1 cellular context compared by ENCODE assay signal in the genomic region with DNA sequence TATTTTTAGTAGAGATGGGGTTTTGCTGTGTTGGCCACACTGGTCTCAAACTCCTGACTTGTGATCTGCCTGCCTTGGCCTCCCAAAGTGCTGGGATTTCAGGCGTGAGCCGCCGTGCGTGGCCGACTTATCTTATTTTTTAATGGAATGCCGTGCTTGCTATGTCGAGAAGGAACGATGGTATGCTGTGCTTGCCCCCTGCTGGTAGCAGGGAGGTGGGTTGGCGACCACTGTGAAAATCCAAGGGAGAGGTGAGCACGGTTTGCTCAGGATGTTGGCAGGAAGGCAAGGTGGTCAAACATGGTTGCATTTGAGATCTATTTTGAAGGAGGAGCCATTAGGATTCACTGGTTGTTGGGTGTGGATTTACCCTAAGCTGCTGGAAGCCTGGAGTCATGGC.
TF ChIP-seq lines count a peak whose summit lies in the region.

No MANE protein-coding gene starts in this region.

TF ChIP-seq in H1, 55 proteins besides CTCF, POLR2A, EP300 and RAD21:
- TF ChIP-seq BCL11A (IDR thresholded peaks at IDR 0.05; ENCODE audit: low read depth in 2 of 2, low read length in 2 of 2), result no peak
- no peak for TF ChIP-seq CHD2 (IDR thresholded peaks at IDR 0.05; ENCODE audit: low read length)
- TF ChIP-seq FOSL1 (IDR thresholded peaks at IDR 0.05; ENCODE audit: insufficient read depth, low read depth, low read length), result no peak
- no peak for TF ChIP-seq SIN3A (conservative IDR thresholded peaks at IDR 0.05 in 1 of 2, IDR thresholded peaks at IDR 0.05 in 1 of 2; ENCODE audit: low read depth in 1 of 2, low read length in 2 of 2)
- no peak for TF ChIP-seq GABPA (IDR thresholded peaks at IDR 0.05; ENCODE audit: borderline replicate concordance, insufficient read depth, low read length)
- TF ChIP-seq CREB1 (IDR thresholded peaks at IDR 0.05), result no peak
- no peak for TF ChIP-seq TBP (IDR thresholded peaks at IDR 0.05; ENCODE audit: low read depth, low read length)
- peak; percentile 72 for TF ChIP-seq TEAD4 (IDR thresholded peaks at IDR 0.05; ENCODE audit: low read depth, low read length)
TF ChIP-seq in H1: peak in this region for 1.
